ENCODE assay signal across 1 cellular context in the genomic region with DNA sequence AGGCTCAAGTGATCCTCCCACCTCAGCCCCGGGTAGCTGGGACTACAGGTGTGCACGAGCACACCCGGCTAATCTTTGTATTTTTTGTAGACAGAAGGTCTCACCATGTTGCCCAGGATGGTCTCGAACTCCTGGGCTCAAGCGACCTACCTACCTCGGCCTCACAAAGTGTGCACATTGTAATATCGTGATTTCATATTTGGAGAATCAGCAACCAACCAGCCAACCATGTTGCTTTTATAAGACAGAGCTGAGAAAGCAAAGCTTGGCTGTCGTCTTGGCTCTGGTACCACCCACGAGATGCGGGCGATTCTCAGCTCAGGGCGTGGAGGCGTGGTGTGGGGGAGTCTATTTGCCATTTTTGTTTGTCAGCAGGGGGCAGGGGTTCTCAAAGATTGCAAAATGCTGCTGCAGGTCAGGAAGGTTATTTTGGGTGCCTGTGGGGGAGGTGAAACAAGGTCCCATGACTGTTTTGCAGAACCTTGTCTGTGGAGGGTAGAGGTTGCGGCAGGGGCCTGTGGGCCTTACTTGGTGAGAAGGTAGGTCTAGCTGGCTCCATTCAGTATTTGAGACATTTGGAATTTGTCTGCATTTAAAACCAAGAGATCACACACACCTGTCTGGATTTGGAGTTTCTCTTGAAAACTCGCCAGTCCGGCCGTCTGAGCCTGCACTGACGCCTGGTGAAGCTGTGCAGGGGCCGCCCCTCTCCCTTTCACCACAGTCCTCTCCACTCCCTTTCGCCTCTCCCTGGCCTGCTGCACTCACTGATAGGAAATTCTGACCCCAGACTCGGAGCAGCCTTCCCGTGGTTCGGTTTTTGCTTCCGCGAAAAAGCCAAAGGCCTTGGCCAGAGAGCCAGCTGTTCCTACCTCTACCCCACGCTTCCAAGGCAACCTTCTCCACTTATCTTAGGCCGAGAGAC.
TF ChIP-seq lines count a peak whose summit lies in the region.

No MANE protein-coding gene starts in this region.

TF ChIP-seq in GM12878, 131 proteins besides CTCF, POLR2A, EP300 and RAD21:
- TF ChIP-seq CEBPB (IDR thresholded peaks at IDR 0.05; ENCODE audit: borderline replicate concordance in 1 of 2, low read depth in 2 of 2, low read length in 2 of 2) (no peak), BHLHE40 (IDR thresholded peaks at IDR 0.05; ENCODE audit: borderline replicate concordance in 1 of 2, low read depth in 2 of 2, low read length in 1 of 2) (no peak), FOS (IDR thresholded peaks at IDR 0.05; ENCODE audit: borderline replicate concordance, extremely low read depth, insufficient read length) (no peak), CBFB (IDR thresholded peaks at IDR 0.05; ENCODE audit: low read depth) (no peak), KAT2A (conservative IDR thresholded peaks at IDR 0.05; ENCODE audit: control insufficient read depth, low read depth, low read length) (no peak), POU2F2 (IDR thresholded peaks at IDR 0.05; ENCODE audit: borderline replicate concordance, low read depth, low read length) (no peak), NR2C1 (IDR thresholded peaks at IDR 0.05) (no peak), ZZZ3 (IDR thresholded peaks at IDR 0.05; ENCODE audit: control insufficient read depth, insufficient read length, low read depth) (no peak)
- TF ChIP-seq, protein P1, sequence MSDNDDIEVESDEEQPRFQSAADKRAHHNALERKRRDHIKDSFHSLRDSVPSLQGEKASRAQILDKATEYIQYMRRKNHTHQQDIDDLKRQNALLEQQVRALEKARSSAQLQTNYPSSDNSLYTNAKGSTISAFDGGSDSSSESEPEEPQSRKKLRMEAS (IDR thresholded peaks at IDR 0.05; ENCODE audit: low read depth, low read length) = no peak
- TF ChIP-seq, protein P2, sequence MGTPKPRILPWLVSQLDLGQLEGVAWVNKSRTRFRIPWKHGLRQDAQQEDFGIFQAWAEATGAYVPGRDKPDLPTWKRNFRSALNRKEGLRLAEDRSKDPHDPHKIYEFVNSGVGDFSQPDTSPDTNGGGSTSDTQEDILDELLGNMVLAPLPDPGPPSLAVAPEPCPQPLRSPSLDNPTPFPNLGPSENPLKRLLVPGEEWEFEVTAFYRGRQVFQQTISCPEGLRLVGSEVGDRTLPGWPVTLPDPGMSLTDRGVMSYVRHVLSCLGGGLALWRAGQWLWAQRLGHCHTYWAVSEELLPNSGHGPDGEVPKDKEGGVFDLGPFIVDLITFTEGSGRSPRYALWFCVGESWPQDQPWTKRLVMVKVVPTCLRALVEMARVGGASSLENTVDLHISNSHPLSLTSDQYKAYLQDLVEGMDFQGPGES (IDR thresholded peaks at IDR 0.05) = no peak
- TF ChIP-seq, protein P3, sequence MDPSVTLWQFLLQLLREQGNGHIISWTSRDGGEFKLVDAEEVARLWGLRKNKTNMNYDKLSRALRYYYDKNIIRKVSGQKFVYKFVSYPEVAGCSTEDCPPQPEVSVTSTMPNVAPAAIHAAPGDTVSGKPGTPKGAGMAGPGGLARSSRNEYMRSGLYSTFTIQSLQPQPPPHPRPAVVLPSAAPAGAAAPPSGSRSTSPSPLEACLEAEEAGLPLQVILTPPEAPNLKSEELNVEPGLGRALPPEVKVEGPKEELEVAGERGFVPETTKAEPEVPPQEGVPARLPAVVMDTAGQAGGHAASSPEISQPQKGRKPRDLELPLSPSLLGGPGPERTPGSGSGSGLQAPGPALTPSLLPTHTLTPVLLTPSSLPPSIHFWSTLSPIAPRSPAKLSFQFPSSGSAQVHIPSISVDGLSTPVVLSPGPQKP (IDR thresholded peaks at IDR 0.05; ENCODE audit: low read depth, low read length) = no peak
